In the genomic region with DNA sequence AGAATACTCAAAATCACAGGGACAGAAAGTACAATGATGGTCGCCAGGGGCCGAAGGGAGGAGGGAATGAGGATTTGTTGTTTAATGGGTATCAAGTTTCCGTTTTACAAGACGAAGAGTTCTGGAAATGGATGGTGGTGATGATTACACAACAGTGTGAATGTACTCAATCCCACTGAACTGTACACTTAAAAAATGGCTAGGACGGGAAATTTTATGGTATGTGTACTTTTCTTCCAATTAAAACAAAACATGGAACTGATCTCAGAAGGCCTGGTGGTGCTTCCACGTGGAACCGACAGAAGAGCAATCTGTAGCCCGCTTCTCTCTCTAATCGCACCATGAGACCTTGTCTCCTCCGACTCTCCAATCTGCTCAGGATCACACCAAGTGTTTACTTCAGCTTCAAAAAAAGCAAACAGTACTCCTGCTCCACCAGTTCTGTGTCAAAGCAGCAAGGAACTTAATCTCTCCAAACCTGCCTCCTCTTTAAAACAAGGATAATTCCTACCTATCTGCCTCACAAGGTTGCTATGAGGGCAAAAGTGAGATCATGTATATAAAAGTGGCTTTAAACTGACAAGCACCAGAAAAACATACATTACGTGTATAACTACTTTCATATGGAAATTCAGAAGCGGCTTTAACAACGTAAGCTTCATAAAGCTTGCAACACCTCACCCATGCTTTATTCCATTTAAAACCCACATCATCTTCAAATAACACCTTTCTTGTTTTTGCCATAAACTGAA, we compare ENCODE assay signal across 8 cellular contexts. TPM values are rescaled to one million over a fixed set of nuclear protein-coding genes. Genes with fewer than 3 reads are reported as not detected.
DNase-seq lines count a peak whose midpoint lies in the region; ATAC-seq and TF ChIP-seq lines count a peak whose summit lies in the region.

No MANE protein-coding gene starts in this region.

- DNase-seq in HFF-Myc (ENCODE audit: extremely low read depth, low read depth) (peak; percentile 15), SJSA1 (ENCODE audit: low read depth in 1 of 2, low spot score in 2 of 2) (no peak), pons (ENCODE audit: low spot score) (peak; percentile 24), hippocampal formation (lab: John Stamatoyannopoulos, UW) (no peak), GM03348 (ENCODE audit: low spot score) (no peak)

- H3K9ac ChIP-seq in BLaER1 = peak overlapping the region; percentile 96

- H3K9me3 ChIP-seq in BLaER1 = 0 out of 2 replicates have a peak, but pooled peaks cover 7% of the 10 kb centered on the region
- no peaks in the 10 kb centered on the region for H3K9me3 ChIP-seq in SJSA1 (replicated peaks)

- no peaks in the 10 kb centered on the region for H3K36me3 ChIP-seq in BLaER1
- H3K36me3 ChIP-seq in SJSA1 = peaks cover 14% of the 10 kb centered on the region

- H3K4me3 ChIP-seq in BLaER1 (peak overlapping the region; percentile 96), HFF-Myc (replicated peaks; ENCODE audit: low read depth, low read length) (peak overlapping the region; percentile 75), SJSA1 (peak overlapping the region; percentile 96)

- H3K27me3 ChIP-seq in BLaER1 (no peaks in the 10 kb centered on the region), SJSA1 (replicated peaks) (no peaks in the 10 kb centered on the region)

- peaks cover 59% of the 10 kb centered on the region for H4K20me1 ChIP-seq in BLaER1

- H3K4me1 ChIP-seq in BLaER1 = peaks cover 26% of the 10 kb centered on the region
- peaks cover 9% of the 10 kb centered on the region for H3K4me1 ChIP-seq in SJSA1 (replicated peaks)

- no peak for TF ChIP-seq CTCF in HFF-Myc (IDR thresholded peaks at IDR 0.05; ENCODE audit: low read depth, low read length, missing control alignments)

- H3K4me2 ChIP-seq in BLaER1 = peak overlapping the region; percentile 70

- peak; percentile 13 for ATAC-seq in esophagus mucosa
- no peak for ATAC-seq in HG03571 (IDR thresholded peaks at IDR 0.05; ENCODE audit: unreplicated experiment)

- H3K27ac ChIP-seq in BLaER1 (no peak overlapping the region; the same call in 1 of the 2 replicates), SJSA1 (no peak overlapping the region)

RNA-seq across cellular contexts. Expression of a gene that starts 2.1 kb away (rescaled TPM):
- 31.4 and 35.7 TPM in 2 replicates for total RNA-seq in SJSA1 (2014; rRNA removed; shearing (Covaris generic))
- total RNA-seq in esophagus mucosa = 56.5 TPM

RNA-seq across cellular contexts. Expression of a gene that starts 42.9 kb away (rescaled TPM):
- 1.2 and 1.3 TPM in 2 replicates for total RNA-seq in SJSA1 (2014; rRNA removed; shearing (Covaris generic))
- 0.36 TPM for total RNA-seq in esophagus mucosa

Comparison
In these comparisons a context has a peak if more than half of its experiments do, and no peak if none do; other contexts are left out.
1. DNase-seq: peak in HFF-Myc (single experiment) and pons (single experiment); none in SJSA1 (0 of 2), hippocampal formation (0 of 2) and GM03348 (single experiment).
2. Peak in every context shown above with its lines, with median percentiles within 50 percentile points of each other: H3K4me3 ChIP-seq.